Comparison of ENCODE assay signal across 20 cellular contexts in the genomic region with DNA sequence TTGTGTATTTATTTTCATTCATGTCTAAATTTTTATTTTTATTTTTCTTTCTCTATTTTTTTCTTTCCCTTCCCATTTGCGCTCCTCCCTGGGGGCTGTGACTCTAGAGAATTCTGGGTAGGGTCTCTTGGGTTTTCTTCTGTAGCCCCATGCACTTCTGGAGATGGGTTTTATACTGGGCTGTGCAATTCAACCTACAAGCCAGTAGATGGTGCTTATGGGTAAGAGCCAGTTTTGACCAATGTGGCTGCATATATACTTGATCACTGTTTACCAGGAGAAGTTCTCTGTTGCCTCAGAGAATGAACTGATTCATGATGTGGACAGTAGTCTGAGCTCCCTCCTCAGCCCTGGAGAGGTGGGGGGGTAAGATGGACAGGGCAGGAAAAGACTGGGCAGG.
DNase-seq lines count a peak whose midpoint lies in the region; ATAC-seq, FAIRE-seq and TF ChIP-seq lines count a peak whose summit lies in the region.
"Had no signal": no experiment of that assay in that cellular context is flagged by ENCODE, and none has a peak within 500 bp of the region (broad histone marks: within the 10 kb centered on the region; RNA-seq: fewer than 3 reads in every experiment).

No MANE protein-coding gene starts in this region.

- no peak for FAIRE-seq in D721Med (lab: Jason Lieb, UNC)

- in situ Hi-C loops in GM13977 (cut with MboI; ENCODE audit: low pct_unique_long_range_greater_than_20kb, low sequenced_read_pairs, unreplicated experiment): no loop called here

- no peak for ATAC-seq in HG02938 (IDR thresholded peaks at IDR 0.05; ENCODE audit: unreplicated experiment)
- no peak for ATAC-seq in HG02981 (IDR thresholded peaks at IDR 0.05; ENCODE audit: unreplicated experiment)
- ATAC-seq: activated T-cell treated with anti-CD3 and anti-CD28 coated beads, Interleukin-2, amount 50 U/mL, for 72 hours; body of pancreas had no signal

- H3K4me3 ChIP-seq in fibroblast of mammary gland (ENCODE audit: control insufficient read depth, low read depth, low read length): no peak overlapping the region
- H3K4me3 ChIP-seq: BLaER1, body of pancreas, testis had no signal

- TF ChIP-seq CTCF in D721Med (IDR thresholded peaks at IDR 0.05; ENCODE audit: insufficient read depth, missing control alignments) (peak; percentile 25), GM13977 (IDR thresholded peaks at IDR 0.05; ENCODE audit: extremely low read depth, insufficient read depth, missing control alignments) (peak; percentile 39), fibroblast of mammary gland (conservative IDR thresholded peaks at IDR 0.05; ENCODE audit: control insufficient read depth, insufficient read depth, low read depth, low read length) (peak; percentile 12)

- DNase-seq in D721Med (ENCODE audit: insufficient read length, low spot score) (no peak), GM13977 (ENCODE audit: low spot score) (no peak), OCI-M1 (lab: John Stamatoyannopoulos, UW) (peak; percentile 22), fibroblast of mammary gland (ENCODE audit: low read depth) (no peak), iPS-NIHi7 (ENCODE audit: extremely low spot score) (no peak), HuH-7 (ENCODE audit: low spot score) (no peak)
- DNase-seq: activated CD4-positive, CD25-positive, alpha-beta regulatory T cell; activated T-cell treated with anti-CD3 and anti-CD28 coated beads, Interleukin-2, amount 50 U/mL, for 72 hours; body of pancreas; HCEC 1CT; KG1; NCI-H1105; NCI-H2227 treated with DMSO at 0.1 percent for 48 hours; SIG-M5; stimulated activated CD4-positive, alpha-beta T cell treated with anti-CD3 and anti-CD28 coated beads, Interleukin-12 subunit alpha, Interleukin-12 subunit beta, amount 100 ng/mL, for 4 hours; T-helper 2 cell; testis had no signal
